In genomic region chr12:30440826-30441602, GRCh38 we compare ENCODE assay signal across 7 cellular contexts.
DNase-seq lines count a peak whose midpoint lies in the region; ATAC-seq and TF ChIP-seq lines count a peak whose summit lies in the region.

No MANE protein-coding gene starts in this region.

- no peak for ATAC-seq in CD8-positive, alpha-beta T cell

- H3K9me3 ChIP-seq in CD8-positive, alpha-beta T cell (ENCODE audit: low read length): no peaks in the 10 kb centered on the region

- no peak overlapping the region for H3K27ac ChIP-seq in CD8-positive, alpha-beta T cell (ENCODE audit: low read depth, low read length)

- peaks cover 52% of the 10 kb centered on the region for H3K4me1 Mint-ChIP-seq in brain
- no peaks in the 10 kb centered on the region for H3K4me1 Mint-ChIP-seq in neural crest cell
- no peaks in the 10 kb centered on the region for H3K4me1 Mint-ChIP-seq in CD8-positive, alpha-beta T cell (ENCODE audit: low read depth)

- TF ChIP-seq CTCF in GM12873 (IDR thresholded peaks at IDR 0.05; ENCODE audit: insufficient read depth, low read depth, low read length, missing control alignments) (peak; percentile 46), brain (conservative IDR thresholded peaks at IDR 0.05) (peak; percentile 31 to 53), neural crest cell (conservative IDR thresholded peaks at IDR 0.05) (peak; percentile 68)
- no peak for TF ChIP-seq CTCF in CD8-positive, alpha-beta T cell (IDR thresholded peaks at IDR 0.05)

- peak overlapping the region in 2 of 5 experiments; percentile 38 to 61 for H3K27ac Mint-ChIP-seq in brain
- H3K27ac Mint-ChIP-seq in neural crest cell (ENCODE audit: unreplicated experiment): no peak overlapping the region
- H3K27ac Mint-ChIP-seq in CD8-positive, alpha-beta T cell: no peak overlapping the region

- intact Hi-C loops in CD8-positive, alpha-beta T cell (cut with DNase I, micrococcal nuclease): no loop called here
- intact Hi-C loops in posterior vena cava (cut with DNase I): loop anchor here in 1 of 2 donors (10.0 kb wide), 1 partner anchor 146 kb away; no protein-coding TSS in a partner anchor

- H3K4me1 ChIP-seq in CD8-positive, alpha-beta T cell (ENCODE audit: insufficient read depth, low read length): no peaks in the 10 kb centered on the region

- H3K36me3 Mint-ChIP-seq in brain (no peaks in the 10 kb centered on the region), neural crest cell (ENCODE audit: low read depth) (no peaks in the 10 kb centered on the region)
- no peaks in the 10 kb centered on the region for H3K36me3 Mint-ChIP-seq in CD8-positive, alpha-beta T cell

- H3K27me3 Mint-ChIP-seq in brain (peaks cover 3% of the 10 kb centered on the region), neural crest cell (ENCODE audit: low read depth) (no peaks in the 10 kb centered on the region)
- H3K27me3 Mint-ChIP-seq in CD8-positive, alpha-beta T cell (ENCODE audit: low read depth): peaks cover 4% of the 10 kb centered on the region

- no peaks in the 10 kb centered on the region for H3K9me3 Mint-ChIP-seq in brain
- H3K9me3 Mint-ChIP-seq in neural crest cell: no peaks in the 10 kb centered on the region
- no peaks in the 10 kb centered on the region for H3K9me3 Mint-ChIP-seq in CD8-positive, alpha-beta T cell

- POLR2A ChIA-PET in CD8-positive, alpha-beta T cell (lab: Charles Lee): no interaction called here

- no peaks in the 10 kb centered on the region for H3K36me3 ChIP-seq in CD8-positive, alpha-beta T cell (ENCODE audit: insufficient read depth, low read length)

- no peak overlapping the region for H3K4me3 ChIP-seq in CD8-positive, alpha-beta T cell (ENCODE audit: low read depth, low read length)

- no peaks in the 10 kb centered on the region for H3K27me3 ChIP-seq in CD8-positive, alpha-beta T cell (ENCODE audit: insufficient read depth, low read length)

- DNase-seq in M059J (ENCODE audit: low read depth) (peak; percentile 34), neural crest cell (ENCODE audit: low read depth, low spot score) (peak; percentile 13), posterior vena cava (ENCODE audit: low spot score) (no peak)
- no peak for DNase-seq in CD8-positive, alpha-beta T cell
- DNase-seq in stimulated activated CD4-positive, alpha-beta T cell treated with anti-CD3 and anti-CD28 coated beads, Interleukin-1b, Interleukin-23, amount 100 ng/mL, for 48 hours: no peak

- CTCF ChIA-PET in CD8-positive, alpha-beta T cell (lab: Charles Lee): no interaction called here

- H3K4me3 Mint-ChIP-seq in brain (no peak overlapping the region), neural crest cell (no peak overlapping the region)
- no peak overlapping the region for H3K4me3 Mint-ChIP-seq in CD8-positive, alpha-beta T cell

Comparison
In these comparisons a context has a peak if more than half of its experiments do, and no peak if none do; other contexts are left out.
1. DNase-seq: peak in M059J (single experiment) and neural crest cell (single experiment); none in CD8-positive, alpha-beta T cell (0 of 7), posterior vena cava (single experiment) and stimulated activated CD4-positive, alpha-beta T cell treated with anti-CD3 and anti-CD28 coated beads, Interleukin-1b, Interleukin-23, amount 100 ng/mL, for 48 hours (single experiment).